In the genomic region with DNA sequence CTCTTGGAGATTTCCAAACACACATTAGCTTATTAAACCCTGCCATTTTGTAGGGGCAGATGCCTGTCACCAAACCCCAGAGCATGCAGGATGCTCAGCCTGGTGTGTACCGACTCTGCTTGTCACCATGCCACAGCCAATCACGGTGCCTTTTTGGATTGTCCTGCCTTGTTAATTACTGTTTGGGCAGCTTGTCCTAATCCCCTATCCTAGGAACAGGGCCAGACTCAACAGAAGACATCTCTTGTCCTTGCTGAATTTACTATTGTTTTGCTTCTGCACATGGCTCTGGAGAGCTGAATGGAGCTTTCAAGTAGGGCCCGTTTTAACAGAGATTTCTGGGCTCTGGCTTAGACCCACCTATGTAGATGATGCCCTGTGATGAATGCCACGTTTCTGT, we compare ENCODE assay signal across 19 cellular contexts.
"Had no signal": no experiment of that assay in that cellular context is flagged by ENCODE, and none has a peak within 500 bp of the region (broad histone marks: within the 10 kb centered on the region; RNA-seq: fewer than 3 reads in every experiment).

No MANE protein-coding gene starts in this region.

- H3K27me3 ChIP-seq: body of pancreas, right lobe of liver, upper lobe of left lung had no signal

- H3K4me3 ChIP-seq: body of pancreas, esophagus squamous epithelium, heart left ventricle, right lobe of liver, upper lobe of left lung had no signal

- H3K27me3 Mint-ChIP-seq: activated naive CD4-positive, alpha-beta T cell treated with anti-CD3 and anti-CD28 coated beads, Interleukin-2, amount 10 ng/mL, durations not matched to agents 7 days and 5 days had no signal

- H3K4me1 Mint-ChIP-seq: activated B cell treated with CpG ODN at 0.5 μM for 24 hours; activated CD4-positive, alpha-beta T cell treated with anti-CD3 and anti-CD28 coated beads, Interleukin-2, amount 10 ng/mL, durations not matched to agents 24 days and 14 days; activated naive CD4-positive, alpha-beta T cell treated with anti-CD3 and anti-CD28 coated beads, Interleukin-2, amount 10 ng/mL, durations not matched to agents 7 days and 5 days; stimulated activated effector memory CD8-positive, alpha-beta T cell treated with anti-CD3 and anti-CD28 coated beads, Interleukin-12 subunit alpha, Interleukin-12 subunit beta, amount 100 ng/mL, for 72 hours had no signal

- FAIRE-seq: keratinocyte, TTC549 had no signal

- ATAC-seq: body of pancreas; heart left ventricle; left ventricle myocardium superior; right lobe of liver; SK-N-SH treated with all-trans-retinoic acid at 6 μM for 48 hours; stimulated activated effector memory CD8-positive, alpha-beta T cell treated with anti-CD3 and anti-CD28 coated beads, Interleukin-12 subunit alpha, Interleukin-12 subunit beta, amount 100 ng/mL, for 72 hours had no signal

- H3K4me1 ChIP-seq: body of pancreas, esophagus squamous epithelium, heart left ventricle, right lobe of liver, upper lobe of left lung had no signal

- H3K36me3 ChIP-seq: esophagus squamous epithelium, heart left ventricle, right lobe of liver, upper lobe of left lung had no signal

- H3K4me3 Mint-ChIP-seq: activated B cell treated with CpG ODN at 0.5 μM for 24 hours; activated CD4-positive, alpha-beta T cell treated with anti-CD3 and anti-CD28 coated beads, Interleukin-2, amount 10 ng/mL, durations not matched to agents 24 days and 14 days; activated naive CD4-positive, alpha-beta T cell treated with anti-CD3 and anti-CD28 coated beads, Interleukin-2, amount 10 ng/mL, durations not matched to agents 7 days and 5 days; neural crest cell; stimulated activated effector memory CD8-positive, alpha-beta T cell treated with anti-CD3 and anti-CD28 coated beads, Interleukin-12 subunit alpha, Interleukin-12 subunit beta, amount 100 ng/mL, for 72 hours had no signal

- H3K36me3 Mint-ChIP-seq: activated naive CD4-positive, alpha-beta T cell treated with anti-CD3 and anti-CD28 coated beads, Interleukin-2, amount 10 ng/mL, durations not matched to agents 7 days and 5 days; stimulated activated effector memory CD8-positive, alpha-beta T cell treated with anti-CD3 and anti-CD28 coated beads, Interleukin-12 subunit alpha, Interleukin-12 subunit beta, amount 100 ng/mL, for 72 hours had no signal

- H3K27ac ChIP-seq: body of pancreas, esophagus squamous epithelium, heart left ventricle, right lobe of liver, upper lobe of left lung had no signal

- DNase-seq: activated B cell treated with CpG ODN at 0.5 μM for 24 hours; activated CD4-positive, alpha-beta T cell treated with anti-CD3 and anti-CD28 coated beads, Interleukin-2, amount 10 ng/mL, durations not matched to agents 24 days and 14 days; activated CD8-positive, alpha-beta memory T cell treated with anti-CD3 and anti-CD28 coated beads for 24 hours; activated naive CD4-positive, alpha-beta T cell treated with anti-CD3 and anti-CD28 coated beads, Interleukin-2, amount 10 ng/mL, durations not matched to agents 7 days and 5 days; body of pancreas; cerebellar nuclear complex; esophagus squamous epithelium; foreskin fibroblast; heart left ventricle; left ventricle myocardium superior; mesendoderm; right lobe of liver; T-helper 2 cell; upper lobe of left lung had no signal

- H3K9me3 ChIP-seq: body of pancreas, right lobe of liver, upper lobe of left lung had no signal

- H3K27ac Mint-ChIP-seq: activated B cell treated with CpG ODN at 0.5 μM for 24 hours; activated CD4-positive, alpha-beta T cell treated with anti-CD3 and anti-CD28 coated beads, Interleukin-2, amount 10 ng/mL, durations not matched to agents 24 days and 14 days; activated naive CD4-positive, alpha-beta T cell treated with anti-CD3 and anti-CD28 coated beads, Interleukin-2, amount 10 ng/mL, durations not matched to agents 7 days and 5 days; stimulated activated effector memory CD8-positive, alpha-beta T cell treated with anti-CD3 and anti-CD28 coated beads, Interleukin-12 subunit alpha, Interleukin-12 subunit beta, amount 100 ng/mL, for 72 hours had no signal

- H3K9me3 Mint-ChIP-seq: activated CD4-positive, alpha-beta T cell treated with anti-CD3 and anti-CD28 coated beads, Interleukin-2, amount 10 ng/mL, durations not matched to agents 24 days and 14 days had no signal
